In the genomic region with DNA sequence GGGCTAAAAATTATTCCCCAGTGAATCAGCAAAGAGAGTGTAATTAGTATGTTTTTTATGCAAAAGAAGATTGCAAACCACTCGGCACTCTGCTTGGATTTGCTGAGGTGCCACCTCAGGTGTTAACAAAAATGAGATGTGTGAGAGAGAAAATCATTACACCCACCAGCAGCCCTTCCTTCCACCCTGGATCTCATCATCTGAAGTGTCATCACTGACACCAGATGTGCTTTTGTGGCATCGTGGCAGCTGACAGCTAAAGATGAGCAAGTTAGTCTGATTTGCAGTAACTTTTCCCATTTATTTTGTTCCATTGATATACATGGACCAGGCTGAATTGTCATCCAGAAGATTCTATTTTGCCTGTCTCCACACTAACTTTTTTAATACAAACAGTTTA, we compare ENCODE assay signal across 23 cellular contexts.
"Had no signal": no experiment of that assay in that cellular context is flagged by ENCODE, and none has a peak within 500 bp of the region (broad histone marks: within the 10 kb centered on the region; RNA-seq: fewer than 3 reads in every experiment).

No MANE protein-coding gene starts in this region.

- DNase-seq: naive thymus-derived CD8-positive, alpha-beta T cell; nephron progenitor cell; pancreas; right cardiac atrium; right lobe of liver; sigmoid colon; small intestine; stimulated activated CD4-positive, alpha-beta T cell treated with anti-CD3 and anti-CD28 coated beads, Interleukin-15, amount 100 ng/mL, for 24 hours; stimulated activated CD4-positive, alpha-beta T cell treated with anti-CD3 and anti-CD28 coated beads, Interleukin-4, amount 100 ng/mL, for 1 hour; stimulated activated CD4-positive, alpha-beta T cell treated with anti-CD3 and anti-CD28 coated beads, Interleukin-4, amount 100 ng/mL, for 4 hours; stimulated activated CD8-positive, alpha-beta memory T cell treated with anti-CD3 and anti-CD28 coated beads, Interleukin-4, amount 100 ng/mL, for 48 hours; stimulated activated naive CD4-positive, alpha-beta T cell; stimulated activated naive CD8-positive, alpha-beta T cell treated with anti-CD3 and anti-CD28 coated beads, Interleukin-15, amount 100 ng/mL, for 72 hours; stimulated activated naive CD8-positive, alpha-beta T cell treated with anti-CD3 and anti-CD28 coated beads, Interleukin-15, Interleukin-2, amounts not matched to agents 100 U/mL and 50 U/mL, for 24 hours; substantia nigra; testis; tibial artery; transverse colon; upper lobe of right lung; uterus had no signal

- H3K27me3 ChIP-seq: neutrophil, pancreas, right lobe of liver, sigmoid colon, suprapubic skin, testis, tibial artery, transverse colon, upper lobe of right lung, uterus had no signal

- H3K4me3 ChIP-seq: pancreas, prostate gland, right lobe of liver, sigmoid colon, suprapubic skin, testis, tibial artery, transverse colon, upper lobe of right lung, uterus had no signal

- H3K36me3 ChIP-seq: neutrophil, pancreas, prostate gland, right lobe of liver, sigmoid colon, suprapubic skin, tibial artery, transverse colon, upper lobe of right lung, uterus had no signal

- H3K9me3 ChIP-seq: neutrophil, pancreas, prostate gland, right lobe of liver, sigmoid colon, suprapubic skin, testis, tibial artery, transverse colon, upper lobe of right lung, uterus had no signal

- H3K4me1 ChIP-seq: pancreas, prostate gland, right lobe of liver, sigmoid colon, suprapubic skin, testis, tibial artery, upper lobe of right lung, uterus had no signal

- FAIRE-seq: pancreas, small intestine had no signal

- H3K27ac ChIP-seq: neutrophil, pancreas, prostate gland, right lobe of liver, sigmoid colon, suprapubic skin, testis, tibial artery, transverse colon, upper lobe of right lung, uterus had no signal
